ENCODE assay signal across 30 cellular contexts in the genomic region with DNA sequence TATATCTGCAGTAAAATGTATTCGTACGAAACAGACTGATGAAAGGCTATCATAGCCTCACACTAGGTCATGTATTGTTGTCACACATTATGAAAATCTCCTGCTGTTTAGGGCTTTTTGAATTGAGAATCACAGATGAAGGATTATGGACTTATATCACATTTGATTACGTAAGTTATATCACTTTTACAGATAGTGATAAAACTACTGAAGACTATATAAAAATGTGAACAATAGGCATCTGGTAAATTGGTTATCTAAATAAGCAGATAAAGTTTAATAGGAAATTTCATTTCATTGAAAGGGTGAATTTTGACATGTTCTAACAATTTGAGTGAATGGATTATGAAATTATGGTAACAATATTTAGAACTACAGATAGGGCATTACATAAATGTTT. TPM values are rescaled to one million over a fixed set of nuclear protein-coding genes. Genes with fewer than 3 reads are reported as not detected.
DNase-seq lines count a peak whose midpoint lies in the region; ATAC-seq and TF ChIP-seq lines count a peak whose summit lies in the region.
"Had no signal": no experiment of that assay in that cellular context is flagged by ENCODE, and none has a peak within 500 bp of the region (broad histone marks: within the 10 kb centered on the region; RNA-seq: fewer than 3 reads in every experiment).

No MANE protein-coding gene starts in this region.

- peaks cover 82% of the 10 kb centered on the region for H3K79me2 ChIP-seq in OCI-LY7 (ENCODE audit: insufficient read depth, low read depth, low read length)
- peaks cover 85% of the 10 kb centered on the region for H3K79me2 ChIP-seq in smooth muscle cell (ENCODE audit: low read depth)

- POLR2A ChIA-PET in OCI-LY7 (lab: Charles Lee) = interaction anchor here (0.5 to 0.9 kb wide), 3 partner anchors 18 to 320 kb away, joined by 3 read pairs; no protein-coding TSS in a partner anchor

- H3K27me3 Mint-ChIP-seq in T-helper 2 cell treated with Interferon-gamma antibody and Interleukin-4, amounts not matched to agents 5 μg/mL and 100 μg/mL, for 36 hours (ENCODE audit: low read depth) = peaks cover 52% of the 10 kb centered on the region

- WGBS in gastroesophageal sphincter (ENCODE audit: low coverage in 1 of 2), 2 donors = 65 to 80% methylated on average over 3 of the region's 3 CpGs
- WGBS in smooth muscle cell (ENCODE audit: low lambda C conversion rate) = 91% methylated on average over 3 of the region's 3 CpGs

- intact Hi-C loops in OCI-LY7 (cut with micrococcal nuclease; ENCODE audit: unreplicated experiment) = no loop called here

- no TSS peak for BruUV-seq in OCI-LY7 (replicated peaks; lab: Mats Ljungman, UMichigan)

- CTCF ChIA-PET in OCI-LY7 (lab: Charles Lee; ENCODE audit: unreplicated experiment) = no interaction called here

- H3K27me3 ChIP-seq in BLaER1 (no peaks in the 10 kb centered on the region), gastroesophageal sphincter (no peaks in the 10 kb centered on the region), smooth muscle cell (ENCODE audit: low read depth) (no peaks in the 10 kb centered on the region), BE2C (no peaks in the 10 kb centered on the region)
- H3K27me3 ChIP-seq: cardiac muscle cell, sigmoid colon had no signal

- H3K9me2 ChIP-seq in OCI-LY7 (ENCODE audit: insufficient read depth, low read length) = no peaks in the 10 kb centered on the region

- H2AFZ ChIP-seq in OCI-LY7 (ENCODE audit: low read length) (no peak overlapping the region), smooth muscle cell (ENCODE audit: low read depth) (no peak overlapping the region)
- H2AFZ ChIP-seq: GM23338 had no signal

- no peak for ATAC-seq in gastroesophageal sphincter
- no peak for ATAC-seq in HG02884 (IDR thresholded peaks at IDR 0.05; ENCODE audit: unreplicated experiment)
- ATAC-seq: activated CD8-positive, alpha-beta T cell treated with anti-CD3 and anti-CD28 coated beads for 36 hours; activated naive CD4-positive, alpha-beta T cell treated with anti-CD3 and anti-CD28 coated beads, Interleukin-2, amount 50 U/mL, for 72 hours; GM12878; GM23338; Panc1; stimulated activated naive CD8-positive, alpha-beta T cell treated with anti-CD3 and anti-CD28 coated beads, Interleukin-15, Interleukin-2, amounts not matched to agents 100 U/mL and 50 U/mL, for 24 hours had no signal

- no peaks in the 10 kb centered on the region for H3K4me1 Mint-ChIP-seq in T-helper 2 cell treated with Interferon-gamma antibody and Interleukin-4, amounts not matched to agents 5 μg/mL and 100 μg/mL, for 36 hours (ENCODE audit: low read depth)
- H3K4me1 Mint-ChIP-seq: CD4-positive, CD25-positive, alpha-beta regulatory T cell had no signal

- H3K36me3 ChIP-seq in BLaER1 (no peaks in the 10 kb centered on the region), OCI-LY7 (ENCODE audit: insufficient read depth, low read length) (no peaks in the 10 kb centered on the region), gastroesophageal sphincter (no peaks in the 10 kb centered on the region), smooth muscle cell (ENCODE audit: low read depth) (no peaks in the 10 kb centered on the region), BE2C (no peaks in the 10 kb centered on the region; the same call in 1 of the 2 replicates)
- H3K36me3 ChIP-seq: cardiac muscle cell, sigmoid colon had no signal

- DNase-seq in OCI-LY7 (ENCODE audit: low spot score) (no peak), smooth muscle cell (lab: John Stamatoyannopoulos, UW; ENCODE audit: unreplicated experiment) (no peak), SHP77 (lab: John Stamatoyannopoulos, UW) (no peak), BE2C (no peak)
- DNase-seq in T-helper 2 cell treated with Interferon-gamma antibody and Interleukin-4, amounts not matched to agents 5 μg/mL and 100 μg/mL, for 36 hours (ENCODE audit: low spot score) = no peak
- DNase-seq: activated CD4-positive, alpha-beta T cell treated with anti-CD3 and anti-CD28 coated beads for 1 hour; activated CD8-positive, alpha-beta T cell treated with anti-CD3 and anti-CD28 coated beads for 36 hours; anterior cingulate cortex; CD4-positive, CD25-positive, alpha-beta regulatory T cell; foreskin melanocyte; NCI-H1092; NCI-H187; NCI-H2171 treated with DMSO at 0.1 percent for 48 hours; NCI-H510A treated with DMSO at 0.1 percent for 48 hours; NK-92 treated with Interleukin-12 subunit alpha and Interleukin-12 subunit beta, amount 100 ng/mL, for 24 hours; posterior cingulate gyrus; sigmoid colon; stimulated activated naive CD8-positive, alpha-beta T cell treated with anti-CD3 and anti-CD28 coated beads, Interleukin-15, Interleukin-2, amounts not matched to agents 100 U/mL and 50 U/mL, for 24 hours; T-helper 1 cell; trophoblast cell had no signal

- TF ChIP-seq CTCF in OCI-LY7 (conservative IDR thresholded peaks at IDR 0.05; ENCODE audit: low read length) (no peak), gastroesophageal sphincter (IDR thresholded peaks at IDR 0.05) (no peak), smooth muscle cell (IDR thresholded peaks at IDR 0.05; ENCODE audit: borderline replicate concordance, insufficient read depth, poor library complexity, severe bottlenecking) (no peak), BE2C (IDR thresholded peaks at IDR 0.05; ENCODE audit: low read depth, low read length) (no peak)

- H4K20me1 ChIP-seq in BLaER1 (peaks cover 37% of the 10 kb centered on the region), OCI-LY7 (ENCODE audit: insufficient read depth, low read length) (no peaks in the 10 kb centered on the region), smooth muscle cell (ENCODE audit: low read depth) (peaks cover 93% of the 10 kb centered on the region)

- no peaks in the 10 kb centered on the region for H3K9me3 ChIP-seq in BLaER1
- H3K9me3 ChIP-seq in OCI-LY7 (ENCODE audit: low read length) = no peaks in the 10 kb centered on the region
- H3K9me3 ChIP-seq in gastroesophageal sphincter = no peaks in the 10 kb centered on the region
- H3K9me3 ChIP-seq in smooth muscle cell (replicated peaks; ENCODE audit: low read depth) = no peaks in the 10 kb centered on the region
- no peaks in the 10 kb centered on the region; the same call in 1 of the 2 replicates for H3K9me3 ChIP-seq in BE2C
- H3K9me3 ChIP-seq: sigmoid colon had no signal

- peaks cover 90% of the 10 kb centered on the region for H3K4me1 ChIP-seq in BLaER1
- peaks cover 64% of the 10 kb centered on the region for H3K4me1 ChIP-seq in OCI-LY7 (ENCODE audit: insufficient read depth, low read length, poor library complexity, severe bottlenecking)
- H3K4me1 ChIP-seq in gastroesophageal sphincter = peaks cover 34 to 100% (median 34%) of the 10 kb centered on the region in 3 donors
- peaks cover 37% of the 10 kb centered on the region for H3K4me1 ChIP-seq in smooth muscle cell (ENCODE audit: low read depth)
- H3K4me1 ChIP-seq in BE2C = peaks cover 25% of the 10 kb centered on the region

- no peak overlapping the region for H3K4me3 ChIP-seq in BLaER1
- H3K4me3 ChIP-seq in OCI-LY7 (ENCODE audit: low read depth, low read length, poor library complexity, severe bottlenecking) = no peak overlapping the region
- no peak overlapping the region for H3K4me3 ChIP-seq in gastroesophageal sphincter
- H3K4me3 ChIP-seq in smooth muscle cell = no peak overlapping the region
- no peak overlapping the region for H3K4me3 ChIP-seq in BE2C (ENCODE audit: low read depth, low read length)
- H3K4me3 ChIP-seq: cardiac muscle cell, GM12878, GM23338, sigmoid colon had no signal

- peaks cover 22% of the 10 kb centered on the region for H3F3A ChIP-seq in smooth muscle cell (ENCODE audit: low read depth)

- H3K36me3 Mint-ChIP-seq in T-helper 2 cell treated with Interferon-gamma antibody and Interleukin-4, amounts not matched to agents 5 μg/mL and 100 μg/mL, for 36 hours (ENCODE audit: low read depth) = no peaks in the 10 kb centered on the region
- H3K36me3 Mint-ChIP-seq: CD4-positive, CD25-positive, alpha-beta regulatory T cell had no signal

- no peak for TF ChIP-seq EP300 in gastroesophageal sphincter (IDR thresholded peaks at IDR 0.05)

- no peak overlapping the region for H3K4me3 Mint-ChIP-seq in T-helper 2 cell treated with Interferon-gamma antibody and Interleukin-4, amounts not matched to agents 5 μg/mL and 100 μg/mL, for 36 hours
- H3K4me3 Mint-ChIP-seq: activated CD8-positive, alpha-beta T cell treated with anti-CD3 and anti-CD28 coated beads for 36 hours; CD4-positive, CD25-positive, alpha-beta regulatory T cell; GM23338; IgD-negative memory B cell; neural crest cell had no signal

- H3K27ac Mint-ChIP-seq in T-helper 2 cell treated with Interferon-gamma antibody and Interleukin-4, amounts not matched to agents 5 μg/mL and 100 μg/mL, for 36 hours = no peak overlapping the region
- H3K27ac Mint-ChIP-seq: activated CD8-positive, alpha-beta T cell treated with anti-CD3 and anti-CD28 coated beads for 36 hours; CD4-positive, CD25-positive, alpha-beta regulatory T cell; GM23338; IgD-negative memory B cell had no signal

- no peak for TF ChIP-seq POLR2A in gastroesophageal sphincter (IDR thresholded peaks at IDR 0.05)

- H3K4me2 ChIP-seq in BLaER1 = peak overlapping the region; percentile 83
- 0 out of 2 replicates have a peak overlapping the region, but pooled peaks have one; percentile 87 for H3K4me2 ChIP-seq in OCI-LY7 (ENCODE audit: low read length)
- H3K4me2 ChIP-seq in smooth muscle cell = peak overlapping the region; percentile 53
- H3K4me2 ChIP-seq: GM23338 had no signal

- H3K27ac ChIP-seq in BLaER1 (no peak overlapping the region), OCI-LY7 (ENCODE audit: low read depth, low read length, poor library complexity, severe bottlenecking) (no peak overlapping the region), gastroesophageal sphincter (peak overlapping the region in 3 of 4 donors; percentile 16 to 57 (median 22)), smooth muscle cell (ENCODE audit: low read depth) (peak overlapping the region; percentile 81)
- H3K27ac ChIP-seq: cardiac muscle cell had no signal

- H3K9me3 Mint-ChIP-seq in T-helper 2 cell treated with Interferon-gamma antibody and Interleukin-4, amounts not matched to agents 5 μg/mL and 100 μg/mL, for 36 hours = no peaks in the 10 kb centered on the region
- H3K9me3 Mint-ChIP-seq: activated CD8-positive, alpha-beta T cell treated with anti-CD3 and anti-CD28 coated beads for 36 hours; activated naive CD4-positive, alpha-beta T cell treated with anti-CD3 and anti-CD28 coated beads, Interleukin-2, amount 50 U/mL, for 72 hours; GM23338; IgD-negative memory B cell; neural crest cell had no signal

- no peak overlapping the region for H3K9ac ChIP-seq in BLaER1
- no peak overlapping the region for H3K9ac ChIP-seq in smooth muscle cell (ENCODE audit: low read depth)

RNA-seq across cellular contexts. Expression of a gene that starts 20.0 kb away (rescaled TPM):
- total RNA-seq in OCI-LY7 (2014; rRNA removed; shearing (Covaris generic)) = 24.2 and 26.3 TPM in 2 replicates
- total RNA-seq in OCI-LY7 (2022) (32.0 and 42.1 TPM in 2 replicates), gastroesophageal sphincter (100 to 1,000 TPM; 363 to 528 (median 514) TPM), smooth muscle cell (137 and 156 TPM in 2 replicates)
- 64.9 and 71.0 TPM in 2 replicates for polyA plus RNA-seq in smooth muscle cell
- 19.8 TPM for polyA plus RNA-seq in BE2C (2012; ENCODE audit: insufficient read depth, insufficient read length, low read depth)
- total RNA-seq: activated naive CD4-positive, alpha-beta T cell treated with anti-CD3 and anti-CD28 coated beads, Interleukin-2, amount 50 U/mL, for 72 hours had no signal
- polyA plus RNA-seq: CD4-positive, CD25-positive, alpha-beta regulatory T cell had no signal

Comparison
In these comparisons a context has a peak if more than half of its experiments do, and no peak if none do; other contexts are left out.
1. H3K27ac ChIP-seq: peak in gastroesophageal sphincter (3 of 4) and smooth muscle cell (single experiment); none in BLaER1 (single experiment) and OCI-LY7 (single experiment).
2. Peak in every context shown above with its lines, with median percentiles within 50 percentile points of each other: H3K4me2 ChIP-seq.